ENCODE assay signal across 33 cellular contexts in genomic region chr3:55780913-55781312, GRCh38.
"Had no signal": no experiment of that assay in that cellular context is flagged by ENCODE, and none has a peak within 500 bp of the region (broad histone marks: within the 10 kb centered on the region; RNA-seq: fewer than 3 reads in every experiment).

No MANE protein-coding gene starts in this region.

- H3K9me3 Mint-ChIP-seq: activated CD4-positive, alpha-beta T cell treated with anti-CD3 and anti-CD28 coated beads, Interleukin-2, amount 10 ng/mL, durations not matched to agents 24 days and 14 days; activated CD8-positive, alpha-beta T cell treated with anti-CD3 and anti-CD28 coated beads for 36 hours; activated naive CD8-positive, alpha-beta T cell treated with anti-CD3 and anti-CD28 coated beads for 36 hours had no signal

- H3K27ac ChIP-seq: brain microvascular endothelial cell, PC-9, SJCRH30, SK-N-MC had no signal

- H3K4me1 Mint-ChIP-seq: activated CD4-positive, alpha-beta T cell treated with anti-CD3 and anti-CD28 coated beads, Interleukin-2, amount 10 ng/mL, durations not matched to agents 24 days and 14 days; activated naive CD8-positive, alpha-beta T cell treated with anti-CD3 and anti-CD28 coated beads for 36 hours; activated T-helper 17 cell treated with anti-CD3 and anti-CD28 coated beads, Interleukin-2, amount 50 U/mL, for 72 hours; central memory CD8-positive, alpha-beta T cell had no signal

- H3K4me3 Mint-ChIP-seq: activated CD4-positive, alpha-beta T cell treated with anti-CD3 and anti-CD28 coated beads, Interleukin-2, amount 10 ng/mL, durations not matched to agents 24 days and 14 days; activated CD8-positive, alpha-beta T cell treated with anti-CD3 and anti-CD28 coated beads for 36 hours; activated naive CD8-positive, alpha-beta T cell treated with anti-CD3 and anti-CD28 coated beads for 36 hours; activated T-cell treated with anti-CD3 and anti-CD28 coated beads, Interleukin-2, amount 50 U/mL, for 72 hours; activated T-helper 17 cell treated with anti-CD3 and anti-CD28 coated beads, Interleukin-2, amount 50 U/mL, for 72 hours; central memory CD8-positive, alpha-beta T cell had no signal

- H3K9me3 ChIP-seq: SJCRH30 had no signal

- H3K4me1 ChIP-seq: SJCRH30 had no signal

- H3K4me3 ChIP-seq: PC-9, SJCRH30, SK-N-MC had no signal

- H3K27ac Mint-ChIP-seq: activated CD4-positive, alpha-beta T cell treated with anti-CD3 and anti-CD28 coated beads, Interleukin-2, amount 10 ng/mL, durations not matched to agents 24 days and 14 days; activated CD8-positive, alpha-beta T cell treated with anti-CD3 and anti-CD28 coated beads for 36 hours; activated naive CD8-positive, alpha-beta T cell treated with anti-CD3 and anti-CD28 coated beads for 36 hours; activated T-cell treated with anti-CD3 and anti-CD28 coated beads, Interleukin-2, amount 50 U/mL, for 72 hours; activated T-helper 17 cell treated with anti-CD3 and anti-CD28 coated beads, Interleukin-2, amount 50 U/mL, for 72 hours had no signal

- DNase-seq: activated CD4-positive, alpha-beta T cell treated with anti-CD3 and anti-CD28 coated beads, Interleukin-2, amount 10 ng/mL, durations not matched to agents 24 days and 14 days; activated CD4-positive, alpha-beta T cell treated with anti-CD3 and anti-CD28 coated beads, Interleukin-2, amount 50 U/mL, for 4 hours; activated CD8-positive, alpha-beta T cell treated with anti-CD3 and anti-CD28 coated beads for 36 hours; activated effector memory CD4-positive, alpha-beta T cell treated with anti-CD3 and anti-CD28 coated beads, Interleukin-2, amount 50 U/mL, for 16 hours; activated naive CD4-positive, alpha-beta T cell; activated naive CD4-positive, alpha-beta T cell treated with anti-CD3 and anti-CD28 coated beads, Interleukin-2, amount 50 U/mL, for 16 hours; activated naive CD8-positive, alpha-beta T cell treated with anti-CD3 and anti-CD28 coated beads for 36 hours; activated T-cell treated with anti-CD3 and anti-CD28 coated beads, Interleukin-2, amount 50 U/mL, for 1 hour; activated T-cell treated with anti-CD3 and anti-CD28 coated beads, Interleukin-2, amount 50 U/mL, for 72 hours; amniotic stem cell; aorta; brain microvascular endothelial cell; Kasumi-1; KBM-7; MM.1S; NCI-H1092 treated with DMSO at 0.1 percent for 48 hours; NCI-H1417; NCI-H146; NCI-H187; NCI-H2029 treated with DMSO at 0.1 percent for 48 hours; NCI-H2107; NCI-H2171; NCI-H446 treated with DMSO at 0.1 percent for 48 hours; NCI-H524; NCI-H774; NK-92 treated with Interleukin-12 subunit alpha and Interleukin-12 subunit beta, amount 100 ng/mL, for 24 hours; PC-9; SHP77; SJCRH30; T1000 had no signal

- H3K36me3 Mint-ChIP-seq: activated naive CD8-positive, alpha-beta T cell treated with anti-CD3 and anti-CD28 coated beads for 36 hours had no signal

- H3K27me3 Mint-ChIP-seq: activated CD4-positive, alpha-beta T cell treated with anti-CD3 and anti-CD28 coated beads, Interleukin-2, amount 10 ng/mL, durations not matched to agents 24 days and 14 days; central memory CD8-positive, alpha-beta T cell had no signal

- H3K4me2 ChIP-seq: PC-9 had no signal

- H3K36me3 ChIP-seq: brain microvascular endothelial cell, SJCRH30 had no signal

- H2AFZ ChIP-seq: PC-9 had no signal

- H3K27me3 ChIP-seq: brain microvascular endothelial cell, SJCRH30 had no signal
